ENCODE assay signal across 22 cellular contexts in genomic region chr3:134749802-134750553, GRCh38. TPM values are rescaled to one million over a fixed set of nuclear protein-coding genes. Genes with fewer than 3 reads are reported as not detected.
DNase-seq lines count a peak whose midpoint lies in the region; ATAC-seq, FAIRE-seq and TF ChIP-seq lines count a peak whose summit lies in the region.
"Had no signal": no experiment of that assay in that cellular context is flagged by ENCODE, and none has a peak within 500 bp of the region (broad histone marks: within the 10 kb centered on the region; RNA-seq: fewer than 3 reads in every experiment).

No MANE protein-coding gene starts in this region.

- H3K9me3 ChIP-seq in right atrium auricular region, result no peaks in the 10 kb centered on the region
- H3K9me3 ChIP-seq: BLaER1, SK-N-SH had no signal

- H3K4me3 ChIP-seq in right atrium auricular region (no peak overlapping the region), bronchial epithelial cell (ENCODE audit: low read depth, low read length) (no peak overlapping the region)
- H3K4me3 ChIP-seq: BLaER1, GM12878 had no signal

- H3K36me3 ChIP-seq in right atrium auricular region (no peaks in the 10 kb centered on the region), bronchial epithelial cell (ENCODE audit: control insufficient read depth, insufficient read depth, low read length) (no peaks in the 10 kb centered on the region)
- H3K36me3 ChIP-seq: BLaER1 had no signal

- peak; percentile 36 for FAIRE-seq in bronchial epithelial cell (lab: Jason Lieb, UNC)
- FAIRE-seq: GM12878 had no signal

- no peak for TF ChIP-seq CTCF in right atrium auricular region (IDR thresholded peaks at IDR 0.05)
- TF ChIP-seq CTCF in bronchial epithelial cell (IDR thresholded peaks at IDR 0.05; ENCODE audit: insufficient read depth, low read length, severe bottlenecking), result no peak

- no peaks in the 10 kb centered on the region for H3K4me1 ChIP-seq in right atrium auricular region
- H3K4me1 ChIP-seq: BLaER1 had no signal

- H3K27me3 ChIP-seq in right atrium auricular region (no peaks in the 10 kb centered on the region), bronchial epithelial cell (ENCODE audit: control insufficient read depth, insufficient read depth, low read length) (no peaks in the 10 kb centered on the region)
- H3K27me3 ChIP-seq: BLaER1 had no signal

- ATAC-seq in Right ventricle myocardium inferior (no peak), GM21737 (IDR thresholded peaks at IDR 0.05; ENCODE audit: unreplicated experiment) (no peak)
- ATAC-seq: GM12878 had no signal

- intact Hi-C loops in Right ventricle myocardium inferior (cut with DNase I), result loop anchor here (5.0 kb wide), 2 partner anchors 53 to 73 kb away; no protein-coding TSS in a partner anchor

- DNase-seq in right atrium auricular region (ENCODE audit: low spot score) (peak; percentile 28), Right ventricle myocardium inferior (ENCODE audit: missing footprints) (no peak), bronchial epithelial cell (ENCODE audit: low read depth) (no peak), islet precursor cell (peak; percentile 49), ureter (ENCODE audit: low spot score) (peak; percentile 23), cerebellar nuclear complex (lab: John Stamatoyannopoulos, UW) (no peak), H4 (ENCODE audit: low spot score) (no peak)
- DNase-seq: Calu3; CD4-positive, alpha-beta memory T cell; GOT3; NCI-H1417 treated with DMSO at 0.1 percent for 48 hours; NCI-H2029; NCI-H2171 treated with DMSO at 0.1 percent for 48 hours; NCI-H446; NCI-H69; SHP77 treated with DMSO at 0.1 percent for 48 hours; SK-N-SH had no signal

- no peak overlapping the region for H3K27ac ChIP-seq in right atrium auricular region
- H3K27ac ChIP-seq: BLaER1 had no signal

RNA-seq across cellular contexts. Expression of gene EPHB1, which starts 45.1 kb away (rescaled TPM):
- total RNA-seq in right atrium auricular region, result 1 to 10 TPM; 1.9 to 3.2 TPM
- total RNA-seq in Right ventricle myocardium inferior, result 1.4 TPM
- total RNA-seq in bronchial epithelial cell, result under 0.01 TPM in 1 of 2 replicates, not detected in the other
- total RNA-seq in ureter, result 3.1 TPM
- 0.29 and 1.2 TPM in 2 replicates for total RNA-seq in H4 (2014; rRNA removed; shearing (Covaris generic))
- total RNA-seq: A172, HT-29 had no signal

Comparison
In these comparisons a context has a peak if more than half of its experiments do, and no peak if none do; other contexts are left out.
1. DNase-seq: peak in right atrium auricular region (single experiment), islet precursor cell (single experiment) and ureter (single experiment); none in Right ventricle myocardium inferior (single experiment), bronchial epithelial cell (single experiment), cerebellar nuclear complex (0 of 2) and H4 (single experiment).